18 cellular contexts compared by ENCODE assay signal in genomic region chr2:9074930-9075329, GRCh38.
DNase-seq lines count a peak whose midpoint lies in the region; ATAC-seq lines count a peak whose summit lies in the region.
"Had no signal": no experiment of that assay in that cellular context is flagged by ENCODE, and none has a peak within 500 bp of the region (broad histone marks: within the 10 kb centered on the region; RNA-seq: fewer than 3 reads in every experiment).

No MANE protein-coding gene starts in this region.

- no peaks in the 10 kb centered on the region for H3K27me3 ChIP-seq in NT2/D1 (ENCODE audit: insufficient read depth, insufficient read length)
- H3K27me3 ChIP-seq: colonic mucosa, testis had no signal

- ATAC-seq in GM21381 (IDR thresholded peaks at IDR 0.05; ENCODE audit: unreplicated experiment), result no peak
- ATAC-seq: activated naive CD4-positive, alpha-beta T cell treated with anti-CD3 and anti-CD28 coated beads, Interleukin-2, amount 50 U/mL, for 72 hours; activated T-cell treated with anti-CD3 and anti-CD28 coated beads, Interleukin-2, amount 50 U/mL, for 4 hours had no signal

- H3K4me3 ChIP-seq in NT2/D1 (ENCODE audit: insufficient read length, low read depth), result no peak overlapping the region
- H3K4me3 ChIP-seq: colonic mucosa, prostate gland, testis had no signal

- no peaks in the 10 kb centered on the region for H3K4me1 ChIP-seq in NT2/D1 (ENCODE audit: insufficient read depth, insufficient read length)
- H3K4me1 ChIP-seq: colonic mucosa, prostate gland, testis had no signal

- no peak overlapping the region for H3K9ac ChIP-seq in NT2/D1 (ENCODE audit: insufficient read length, low read depth)

- DNase-seq in COR-L47 (lab: John Stamatoyannopoulos, UW) (peak; percentile 38), HT1080 (ENCODE audit: low read depth) (peak; percentile 36), NT2/D1 (ENCODE audit: low read depth, low spot score) (peak; percentile 8), glomerular visceral epithelial cell (ENCODE audit: extremely low spot score) (peak; percentile 41), middle frontal gyrus (ENCODE audit: extremely low spot score, low spot score) (no peak), Ammon's horn (ENCODE audit: low spot score) (no peak)
- no peak for DNase-seq in activated CD4-positive, CD25-positive, alpha-beta regulatory T cell (lab: John Stamatoyannopoulos, UW)
- DNase-seq: activated CD4-positive, alpha-beta T cell treated with anti-CD3 and anti-CD28 coated beads, Interleukin-2, amount 50 U/mL, for 48 hours; activated T-cell treated with anti-CD3 and anti-CD28 coated beads, Interleukin-2, amount 50 U/mL, for 4 hours; CD8-positive, alpha-beta memory T cell; colonic mucosa; EL; NCI-H526; RPMI8226; testis had no signal

- H3K9me3 ChIP-seq in NT2/D1 (ENCODE audit: insufficient read depth, low read length), result no peaks in the 10 kb centered on the region
- H3K9me3 ChIP-seq: colonic mucosa, prostate gland, testis had no signal

- no peaks in the 10 kb centered on the region for H3K36me3 ChIP-seq in NT2/D1 (ENCODE audit: insufficient read depth, insufficient read length, low read length)
- H3K36me3 ChIP-seq: colonic mucosa, prostate gland had no signal

Comparison
In these comparisons a context has a peak if more than half of its experiments do, and no peak if none do; other contexts are left out.
1. DNase-seq: peak in COR-L47 (single experiment), HT1080 (single experiment), NT2/D1 (single experiment) and glomerular visceral epithelial cell (single experiment); none in middle frontal gyrus (single experiment), activated CD4-positive, CD25-positive, alpha-beta regulatory T cell (0 of 4) and Ammon's horn (single experiment).